2 cellular contexts compared by ENCODE assay signal in genomic region chr2:23423873-23424680, GRCh38.
TF ChIP-seq lines count a peak whose summit lies in the region.

No MANE protein-coding gene starts in this region.

TF ChIP-seq in IMR-90, 13 proteins besides CTCF, POLR2A, EP300 and RAD21:
- TF ChIP-seq MXI1 (IDR thresholded peaks at IDR 0.05; ENCODE audit: borderline replicate concordance, low read depth, low read length) (no peak), USF2 (IDR thresholded peaks at IDR 0.05; ENCODE audit: low read depth, low read length) (no peak), MAFK (IDR thresholded peaks at IDR 0.05; ENCODE audit: low read depth, low read length) (no peak), FOS (IDR thresholded peaks at IDR 0.05; ENCODE audit: low read depth, low read length) (no peak), RFX5 (IDR thresholded peaks at IDR 0.05; ENCODE audit: low read depth, low read length) (no peak), CEBPB (IDR thresholded peaks at IDR 0.05; ENCODE audit: low read depth, low read length) (no peak), CHD1 (IDR thresholded peaks at IDR 0.05; ENCODE audit: low read depth, low read length) (no peak), RCOR1 (IDR thresholded peaks at IDR 0.05; ENCODE audit: insufficient replicate concordance, low read length) (no peak), BHLHE40 (IDR thresholded peaks at IDR 0.05; ENCODE audit: low read depth, low read length) (no peak), SMC3 (IDR thresholded peaks at IDR 0.05; ENCODE audit: low read depth, low read length) (no peak), MAZ (IDR thresholded peaks at IDR 0.05; ENCODE audit: borderline replicate concordance, low read depth, low read length) (no peak), NFE2L2 (IDR thresholded peaks at IDR 0.05; ENCODE audit: low read depth, low read length) (no peak), ELK1 (IDR thresholded peaks at IDR 0.05; ENCODE audit: borderline replicate concordance, low read depth, low read length) (no peak)

TF ChIP-seq in SK-N-SH, 30 proteins besides CTCF, POLR2A, EP300 and RAD21:
- TF ChIP-seq IRF3 (IDR thresholded peaks at IDR 0.05; ENCODE audit: low read depth, low read length) (no peak), PBX3 (IDR thresholded peaks at IDR 0.05) (no peak)
